Comparison of ENCODE assay signal across 15 cellular contexts in the genomic region with DNA sequence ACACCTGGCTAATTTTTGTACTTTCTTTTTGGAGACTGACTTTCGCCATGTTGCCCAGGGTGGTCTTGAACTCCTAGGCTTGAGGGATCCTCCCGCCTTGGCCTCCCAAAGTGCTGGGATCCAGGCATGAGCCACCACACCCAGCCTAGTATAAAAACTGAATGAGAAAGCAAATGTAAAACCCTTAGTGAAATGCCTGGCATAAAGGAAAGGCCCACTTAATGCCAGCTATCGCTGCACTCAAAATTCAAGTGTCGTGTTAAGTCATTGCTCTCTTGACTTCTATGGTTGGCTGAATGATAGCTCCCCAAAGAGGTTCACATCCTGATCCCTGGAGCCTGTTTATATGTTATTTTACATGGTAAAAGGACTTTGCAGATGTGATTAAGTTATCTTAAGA. TPM values are rescaled to one million over a fixed set of nuclear protein-coding genes. Genes with fewer than 3 reads are reported as not detected.
DNase-seq lines count a peak whose midpoint lies in the region; ATAC-seq, FAIRE-seq and TF ChIP-seq lines count a peak whose summit lies in the region.
"Had no signal": no experiment of that assay in that cellular context is flagged by ENCODE, and none has a peak within 500 bp of the region (broad histone marks: within the 10 kb centered on the region; RNA-seq: fewer than 3 reads in every experiment).

No MANE protein-coding gene starts in this region.

- H3K27me3 ChIP-seq in right atrium auricular region (no peaks in the 10 kb centered on the region), GM12878 (replicated peaks in 1 of 2; ENCODE audit: control insufficient read depth in 2 of 2, insufficient read depth in 2 of 2, low read length in 1 of 2) (no peaks in the 10 kb centered on the region), lower lobe of right lung (ENCODE audit: low read depth) (no peaks in the 10 kb centered on the region)
- H3K27me3 ChIP-seq: BE2C had no signal

- in situ Hi-C loops in GM12878 (cut with MboI), result no loop called here

- CTCF ChIA-PET in GM12878 (lab: Yijun Ruan, JAX), result no interaction called here

- H3K4me3 ChIP-seq in right atrium auricular region (no peak overlapping the region), GM12878 (no peak overlapping the region), lower lobe of right lung (no peak overlapping the region)

- intact Hi-C loops in Right ventricle myocardium inferior (cut with DNase I), result no loop called here
- intact Hi-C loops in GM12878 (cut with micrococcal nuclease; ENCODE audit: unreplicated experiment), result no loop called here
- intact Hi-C loops in lower lobe of right lung (cut with DNase I), result no loop called here

- ATAC-seq in Right ventricle myocardium inferior (peak; percentile 48), GM12878 (no peak), lower lobe of right lung (peak; percentile 56 to 78)

- H3K4me1 ChIP-seq in right atrium auricular region (peaks cover 0 to 34% of the 10 kb centered on the region in 2 donors), GM12878 (ENCODE audit: control insufficient read depth, insufficient read depth, low read length) (no peaks in the 10 kb centered on the region), lower lobe of right lung (peaks cover 16% of the 10 kb centered on the region)
- H3K4me1 ChIP-seq: BE2C had no signal

- no peak overlapping the region for H3K4me2 ChIP-seq in GM12878 (ENCODE audit: control insufficient read depth, insufficient read depth)

- no peaks in the 10 kb centered on the region for H3K9me3 ChIP-seq in right atrium auricular region
- H3K9me3 ChIP-seq in GM12878 (replicated peaks; ENCODE audit: control insufficient read depth, insufficient read depth, low read length), result no peaks in the 10 kb centered on the region
- no peaks in the 10 kb centered on the region for H3K9me3 ChIP-seq in lower lobe of right lung
- H3K9me3 ChIP-seq: BE2C had no signal

- TF ChIP-seq CTCF in right atrium auricular region (IDR thresholded peaks at IDR 0.05), result no peak
- no peak for TF ChIP-seq CTCF in GM12878 (IDR thresholded peaks at IDR 0.05 in 2 of 3, conservative IDR thresholded peaks at IDR 0.05 in 1 of 3; ENCODE audit: control insufficient read depth in 2 of 3, extremely low read depth in 1 of 3, insufficient read depth in 1 of 3, low read depth in 3 of 3, low read length in 3 of 3)
- no peak for TF ChIP-seq CTCF in lower lobe of right lung (IDR thresholded peaks at IDR 0.05)

- BruUV-seq in GM12878 (replicated peaks; lab: Mats Ljungman, UMichigan), result no TSS peak

- POLR2A ChIA-PET in GM12878 (lab: Charles Lee), result no interaction called here

- 92% methylated on average over 4 of the region's 4 CpGs for WGBS in GM12878 (ENCODE audit: insufficient coverage, insufficient replicate concordance, low lambda C conversion rate, missing lambda C conversion rate)

- H4K20me1 ChIP-seq in GM12878 (ENCODE audit: control insufficient read depth, insufficient read depth), result no peaks in the 10 kb centered on the region

- DNase-seq in Right ventricle myocardium inferior (ENCODE audit: missing footprints) (no peak), right atrium auricular region (ENCODE audit: low spot score) (no peak), GM12878 (ENCODE audit: low read depth, low spot score) (no peak), lower lobe of right lung (no peak), NCI-H1694 (lab: John Stamatoyannopoulos, UW) (no peak), AG08395 (ENCODE audit: low spot score) (no peak), NCI-H1436 (lab: John Stamatoyannopoulos, UW) (no peak)
- DNase-seq: ACHN; BE2C; CD4-positive, alpha-beta memory T cell; DND-41; GF-D8; HCEC 1CT; HFFc6 had no signal

- no peak for TF ChIP-seq EP300 in GM12878 (IDR thresholded peaks at IDR 0.05; ENCODE audit: borderline replicate concordance in 1 of 2, control insufficient read depth in 1 of 2, low read depth in 2 of 2, low read length in 2 of 2)

- no peak overlapping the region for H3K27ac ChIP-seq in right atrium auricular region
- H3K27ac ChIP-seq in GM12878 (ENCODE audit: control insufficient read depth, insufficient read depth), result no peak overlapping the region
- no peak overlapping the region for H3K27ac ChIP-seq in lower lobe of right lung
- H3K27ac ChIP-seq: C4-2B had no signal

- peak; percentile 44 for FAIRE-seq in GM12878 (lab: Jason Lieb, UNC)

- TF ChIP-seq POLR2A in GM12878 (IDR thresholded peaks at IDR 0.05; ENCODE audit: low read depth, low read length), result no peak

- H3K9ac ChIP-seq in GM12878 (ENCODE audit: control insufficient read depth, insufficient read depth, low read length), result no peak overlapping the region

- no peak overlapping the region for H2AFZ ChIP-seq in GM12878 (ENCODE audit: control insufficient read depth, low read depth, low read length)

- H3K79me2 ChIP-seq in GM12878 (ENCODE audit: control insufficient read depth, insufficient read depth, low read length), result no peaks in the 10 kb centered on the region

- SMC1A ChIA-PET in GM12878 (lab: Charles Lee; ENCODE audit: uncharacterized antibody, unreplicated experiment), result no interaction called here

- H3K36me3 ChIP-seq in right atrium auricular region (no peaks in the 10 kb centered on the region), GM12878 (ENCODE audit: control insufficient read depth in 2 of 2, insufficient read depth in 2 of 2, low read length in 1 of 2) (no peaks in the 10 kb centered on the region), lower lobe of right lung (no peaks in the 10 kb centered on the region)
- H3K36me3 ChIP-seq: BE2C had no signal

- RAD21 ChIA-PET in GM12878 (lab: Charles Lee; ENCODE audit: unreplicated experiment), result no interaction called here

- no peak for TF ChIP-seq RAD21 in GM12878 (IDR thresholded peaks at IDR 0.05; ENCODE audit: insufficient read depth, low read depth, low read length)

TF ChIP-seq in GM12878, 131 proteins besides CTCF, POLR2A, EP300 and RAD21:
- TF ChIP-seq JUND (IDR thresholded peaks at IDR 0.05; ENCODE audit: low read depth, low read length), result no peak
- TF ChIP-seq SMARCA5 (IDR thresholded peaks at IDR 0.05), result no peak
- no peak for TF ChIP-seq MEF2A (IDR thresholded peaks at IDR 0.05; ENCODE audit: insufficient read depth, low read depth, low read length)
- TF ChIP-seq ATF7 (IDR thresholded peaks at IDR 0.05; ENCODE audit: low read depth), result no peak
- TF ChIP-seq TCF7 (IDR thresholded peaks at IDR 0.05; ENCODE audit: borderline replicate concordance), result no peak
- no peak for TF ChIP-seq CBX3 (IDR thresholded peaks at IDR 0.05; ENCODE audit: borderline replicate concordance, low read depth)
- TF ChIP-seq RUNX3 (IDR thresholded peaks at IDR 0.05; ENCODE audit: low read length), result no peak
- TF ChIP-seq SIN3A (IDR thresholded peaks at IDR 0.05; ENCODE audit: low read depth, low read length), result no peak
- no peak for TF ChIP-seq TARDBP (IDR thresholded peaks at IDR 0.05; ENCODE audit: borderline replicate concordance)
- TF ChIP-seq NBN (IDR thresholded peaks at IDR 0.05), result no peak
- TF ChIP-seq FOXK2 (IDR thresholded peaks at IDR 0.05), result no peak
- no peak for TF ChIP-seq ASH2L (IDR thresholded peaks at IDR 0.05; ENCODE audit: borderline replicate concordance, low read depth)
- no peak for TF ChIP-seq MTA2 (IDR thresholded peaks at IDR 0.05; ENCODE audit: low read depth)
- no peak for TF ChIP-seq ZNF274 (IDR thresholded peaks at IDR 0.05; ENCODE audit: insufficient read depth, insufficient read length)
- TF ChIP-seq SMC3 (IDR thresholded peaks at IDR 0.05; ENCODE audit: borderline replicate concordance, low read length), result no peak
- TF ChIP-seq BRCA1 (IDR thresholded peaks at IDR 0.05; ENCODE audit: low read depth, low read length), result no peak
- no peak for TF ChIP-seq PML (IDR thresholded peaks at IDR 0.05; ENCODE audit: low read length)
- TF ChIP-seq DPF2 (IDR thresholded peaks at IDR 0.05), result no peak
- TF ChIP-seq SP1 (IDR thresholded peaks at IDR 0.05; ENCODE audit: low read depth, low read length), result no peak
- no peak for TF ChIP-seq SPI1 (IDR thresholded peaks at IDR 0.05; ENCODE audit: borderline replicate concordance, insufficient read depth, low read depth, low read length)

RNA-seq across cellular contexts. Expression of a gene that starts 54.4 kb away (rescaled TPM):
- total RNA-seq in Right ventricle myocardium inferior, result 139 TPM
- total RNA-seq in right atrium auricular region, result 100 to 1,000 TPM; 180 to 201 TPM
- total RNA-seq in GM12878 (2013; cell fraction: nucleolus; rRNA removed), result 127 and 141 TPM in 2 replicates
- 32.0 and 33.1 TPM in 2 replicates for total RNA-seq in GM12878 (2014; rRNA removed)
- 42.9 and 43.3 TPM in 2 replicates for total RNA-seq in GM12878 (2014; rRNA removed; fragmentation: Illumina TruSeq; extraction: Trizol)
- 66.0 and 70.8 TPM in 2 replicates for total RNA-seq in GM12878 (2021)
- polyA plus RNA-seq in GM12878 (2011; ENCODE audit: low read depth), result 21.7 TPM
- polyA plus RNA-seq in GM12878 (2011; rRNA removed), result 34.3 and 50.5 TPM in 2 replicates
- 11.3 and 16.3 TPM in 2 replicates for polyA plus RNA-seq in GM12878 (2011; cell fraction: cytosol; rRNA removed)
- 40.5 and 44.6 TPM in 2 replicates for polyA plus RNA-seq in GM12878 (2011; cell fraction: nucleus; rRNA removed)
- 67.7 and 97.5 TPM in 2 replicates for polyA plus RNA-seq in GM12878 (2012)
- polyA plus RNA-seq in GM12878 (2014; fragmentation: Illumina TruSeq; extraction: Trizol), result 30.4 and 40.7 TPM in 2 replicates
- 1 to 10 TPM; 7.6 to 9.5 TPM for polyA plus RNA-seq in GM12878 (2014; fragmentation: Nextera tagmentation; extraction: Ambion mirVana)
- 14.7 and 15.7 TPM in 2 replicates for polyA plus RNA-seq in GM12878 (2014; rRNA removed)
- polyA plus RNA-seq in GM12878 (2016; fragmentation: Nextera tagmentation; extraction: Ambion mirVana), result 10 to 100 TPM; 46.7 to 47.5 TPM
- polyA minus RNA-seq in GM12878 (2011; rRNA and poly(A)+ RNA removed), result 27.1 and 33.6 TPM in 2 replicates
- 37.6 and 44.5 TPM in 2 replicates for polyA minus RNA-seq in GM12878 (2011; cell fraction: cytosol; rRNA and poly(A)+ RNA removed)
- polyA minus RNA-seq in GM12878 (2011; cell fraction: nucleus; rRNA and poly(A)+ RNA removed), result 39.5 and 55.2 TPM in 2 replicates
- total RNA-seq in lower lobe of right lung, result 198 TPM
